ENCODE assay signal across 22 cellular contexts in the genomic region with DNA sequence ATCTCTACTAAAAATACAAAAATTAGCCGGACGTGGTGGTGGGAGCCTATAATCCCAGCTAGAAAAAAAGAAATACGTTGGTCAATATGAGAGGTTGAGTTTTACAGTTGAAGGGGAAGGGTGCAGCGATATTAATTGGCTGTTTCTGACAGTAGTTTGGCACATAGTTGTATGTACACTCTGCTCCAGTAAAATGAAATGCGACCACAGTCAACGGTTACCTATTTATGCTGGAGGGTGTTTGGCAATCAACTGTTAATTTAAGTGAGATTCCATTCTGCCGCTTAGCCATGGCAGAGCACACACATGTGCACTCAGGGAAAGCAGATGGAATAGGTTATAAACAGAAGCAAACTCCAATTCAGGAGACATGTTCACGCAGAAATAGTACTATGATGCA. TPM values are rescaled to one million over a fixed set of nuclear protein-coding genes. Genes with fewer than 3 reads are reported as not detected.
"Had no signal": no experiment of that assay in that cellular context is flagged by ENCODE, and none has a peak within 500 bp of the region (broad histone marks: within the 10 kb centered on the region; RNA-seq: fewer than 3 reads in every experiment).

No MANE protein-coding gene starts in this region.

- H3K27ac Mint-ChIP-seq: effector memory CD8-positive, alpha-beta T cell; natural killer cell treated with Interleukin-12 subunit alpha and Interleukin-12 subunit beta and Interleukin-15 and Interleukin-18, amount 100 ng/mL, for 72 hours; neural progenitor cell; progenitor cell of endocrine pancreas had no signal

- H3K27ac ChIP-seq: epithelial cell of prostate, esophagus muscularis mucosa, gastroesophageal sphincter, left ventricle myocardium inferior, lower lobe of right lung, neural progenitor cell, pancreas had no signal

- H3K36me3 ChIP-seq: esophagus muscularis mucosa, left ventricle myocardium inferior, lower lobe of right lung, neural progenitor cell, pancreas had no signal

- H3K9me3 Mint-ChIP-seq: effector memory CD8-positive, alpha-beta T cell; immature natural killer cell; natural killer cell treated with Interleukin-12 subunit alpha and Interleukin-12 subunit beta and Interleukin-15 and Interleukin-18, amount 100 ng/mL, for 72 hours had no signal

- H3K4me2 ChIP-seq: neural progenitor cell had no signal

- H3K4me1 Mint-ChIP-seq: neural progenitor cell had no signal

- H3K9me3 ChIP-seq: esophagus muscularis mucosa, gastroesophageal sphincter, left ventricle myocardium inferior, lower lobe of right lung, pancreas had no signal

- H3K4me1 ChIP-seq: esophagus muscularis mucosa, gastroesophageal sphincter, left ventricle myocardium inferior, lower lobe of right lung, neural progenitor cell, pancreas had no signal

- ATAC-seq: effector memory CD8-positive, alpha-beta T cell; gastroesophageal sphincter; lower lobe of right lung; natural killer cell treated with Interleukin-12 subunit alpha and Interleukin-12 subunit beta and Interleukin-15 and Interleukin-18, amount 100 ng/mL, for 72 hours; pancreas; sciatic nerve had no signal

- H3K36me3 Mint-ChIP-seq: natural killer cell treated with Interleukin-12 subunit alpha and Interleukin-12 subunit beta and Interleukin-15 and Interleukin-18, amount 100 ng/mL, for 72 hours had no signal

- DNase-seq: effector memory CD8-positive, alpha-beta T cell; foreskin fibroblast; glutamatergic neuron; immature natural killer cell; left ventricle myocardium inferior; lower lobe of right lung; mesenchymal stem cell; midbrain; occipital lobe; pancreas; spleen; stimulated activated CD4-positive, alpha-beta T cell treated with anti-CD3 and anti-CD28 coated beads, Interleukin-15, amount 100 ng/mL, for 24 hours; stimulated activated CD4-positive, alpha-beta T cell treated with anti-CD3 and anti-CD28 coated beads, Interleukin-1b, Interleukin-23, amount 100 ng/mL, for 48 hours; stimulated activated CD4-positive, alpha-beta T cell treated with anti-CD3 and anti-CD28 coated beads, Interleukin-4, amount 100 ng/mL, for 4 hours; stimulated activated naive CD4-positive, alpha-beta T cell treated with Interleukin-2 at 50 U/mL for 16 hours had no signal

- H2AFZ ChIP-seq: neural progenitor cell had no signal

- H3K27me3 Mint-ChIP-seq: effector memory CD8-positive, alpha-beta T cell; natural killer cell treated with Interleukin-12 subunit alpha and Interleukin-12 subunit beta and Interleukin-15 and Interleukin-18, amount 100 ng/mL, for 72 hours; progenitor cell of endocrine pancreas had no signal

- H3K4me3 Mint-ChIP-seq: effector memory CD8-positive, alpha-beta T cell; immature natural killer cell; natural killer cell treated with Interleukin-12 subunit alpha and Interleukin-12 subunit beta and Interleukin-15 and Interleukin-18, amount 100 ng/mL, for 72 hours; neural progenitor cell had no signal

- H3K4me3 ChIP-seq: esophagus muscularis mucosa, gastroesophageal sphincter, left ventricle myocardium inferior, lower lobe of right lung, neural progenitor cell, pancreas, spleen had no signal

RNA-seq across cellular contexts. Expression of a gene that starts 33.6 kb away (rescaled TPM):
- total RNA-seq: progenitor cell of endocrine pancreas had no signal
